In the genomic region with DNA sequence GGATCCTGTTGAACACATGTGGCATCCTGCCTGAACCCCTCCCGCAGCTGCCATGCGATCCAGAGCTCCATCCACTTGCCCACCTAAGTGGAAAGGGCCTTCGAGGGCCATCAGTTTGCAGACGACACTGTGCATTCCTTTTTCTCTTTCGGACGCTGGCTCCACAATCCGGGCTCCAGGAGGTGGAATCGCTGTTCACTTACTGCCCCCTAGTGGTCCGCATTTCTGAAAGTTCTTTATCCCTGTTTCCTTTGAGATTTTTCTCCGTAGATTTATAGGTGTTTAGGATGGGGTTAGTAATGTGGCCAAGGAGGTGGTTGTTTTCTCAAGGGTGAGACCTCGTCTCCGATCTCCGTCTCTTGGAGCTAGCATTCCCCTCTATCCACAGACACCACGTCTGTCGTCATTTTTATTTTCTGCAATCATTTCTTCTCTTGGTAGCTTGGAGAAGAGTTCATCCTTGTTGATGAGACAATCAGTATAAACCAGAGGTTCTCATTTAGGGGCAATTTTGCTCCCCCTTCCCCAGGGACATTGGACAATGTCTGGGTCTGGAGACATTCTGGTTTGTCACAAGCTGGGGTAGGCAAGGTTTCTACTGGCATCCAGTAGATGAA, we compare ENCODE assay signal across 8 cellular contexts.
A peak's percentile ranks its signal among the peaks of the same experiment; 100 is the strongest.
DNase-seq lines count a peak whose midpoint lies in the region; ATAC-seq and TF ChIP-seq lines count a peak whose summit lies in the region.

No MANE protein-coding gene starts in this region.

- H2AK5ac ChIP-seq in mesenchymal stem cell (ENCODE audit: low read length, severe bottlenecking) = no peak overlapping the region

- no peak overlapping the region for H2BK12ac ChIP-seq in mesenchymal stem cell (ENCODE audit: low read length in 2 of 2)

- H3K27ac ChIP-seq in endodermal cell (ENCODE audit: low read depth, low read length) (no peak overlapping the region), mesenchymal stem cell (ENCODE audit: low read length, poor library complexity, severe bottlenecking) (no peak overlapping the region), thoracic aorta (no peak overlapping the region)

- H3K18ac ChIP-seq in mesenchymal stem cell (ENCODE audit: low read depth in 1 of 2, low read length in 2 of 2) = no peak overlapping the region

- no peaks in the 10 kb centered on the region for H3K79me1 ChIP-seq in mesenchymal stem cell (replicated peaks; ENCODE audit: low read length, poor library complexity, severe bottlenecking)

- H3K4me3 ChIP-seq in WI38 (ENCODE audit: low read depth, low read length) = no peak overlapping the region
- no peak overlapping the region for H3K4me3 ChIP-seq in endodermal cell (ENCODE audit: low read length)
- H3K4me3 ChIP-seq in mesenchymal stem cell (ENCODE audit: insufficient read depth in 1 of 2, low read depth in 1 of 2, low read length in 2 of 2) = no peak overlapping the region
- H3K4me3 ChIP-seq in thoracic aorta = peak overlapping the region; percentile 21

- H3K27ac Mint-ChIP-seq in endodermal cell = no peak overlapping the region

- no peak for ATAC-seq in thoracic aorta (ENCODE audit: insufficient number of reproducible peaks, low FRiP score, low read depth)
- ATAC-seq in GM18858 (IDR thresholded peaks at IDR 0.05; ENCODE audit: unreplicated experiment) = no peak

- no peak overlapping the region for H3K4ac ChIP-seq in mesenchymal stem cell (ENCODE audit: low read depth in 1 of 2, low read length in 2 of 2)

- no peak overlapping the region for H3K4me2 ChIP-seq in mesenchymal stem cell (ENCODE audit: low read length, poor library complexity, severe bottlenecking)

- no peak overlapping the region for H3K4me3 Mint-ChIP-seq in endodermal cell

- no peaks in the 10 kb centered on the region for H3K9me3 Mint-ChIP-seq in endodermal cell

- no peak overlapping the region for H2AFZ ChIP-seq in mesenchymal stem cell (ENCODE audit: low read depth, low read length)

- TF ChIP-seq CTCF in WI38 (IDR thresholded peaks at IDR 0.05; ENCODE audit: low read depth, low read length) (peak; percentile 72), endodermal cell (conservative IDR thresholded peaks at IDR 0.05) (peak; percentile 87), thoracic aorta (IDR thresholded peaks at IDR 0.05) (peak; percentile 80)

- DNase-seq in activated T-cell treated with anti-CD3 and anti-CD28 coated beads for 48 hours (ENCODE audit: low read depth) (peak; percentile 23), NAMALWA (ENCODE audit: low spot score) (peak; percentile 38), endodermal cell (peak; percentile 87), mesenchymal stem cell (peak; percentile 54), thoracic aorta (ENCODE audit: low spot score) (no peak)
- DNase-seq in activated T-cell treated with anti-CD3 and anti-CD28 coated beads, Interleukin-2, amount 50 U/mL, for 1 hour = no peak

- 35 to 44% methylated on average over 4 to 15 of the region's 15 CpGs for WGBS in endodermal cell (ENCODE audit: insufficient coverage in 1 of 2, insufficient read length in 1 of 2), 2 experiments
- WGBS in mesenchymal stem cell = 12% methylated on average over 10 of the region's 15 CpGs

- H3K23ac ChIP-seq in mesenchymal stem cell (ENCODE audit: low read length in 2 of 2) = no peak overlapping the region

- H4K8ac ChIP-seq in mesenchymal stem cell (ENCODE audit: low read length) = no peak overlapping the region

- H3K9ac ChIP-seq in endodermal cell (ENCODE audit: extremely low read depth, low read length, poor library complexity, severe bottlenecking) = no peak overlapping the region
- peak overlapping the region; percentile 44 for H3K9ac ChIP-seq in mesenchymal stem cell (ENCODE audit: low read length)

- H3K4me1 Mint-ChIP-seq in endodermal cell = peaks cover 6% of the 10 kb centered on the region

- no peaks in the 10 kb centered on the region for H3K4me1 ChIP-seq in endodermal cell (ENCODE audit: control insufficient read depth, insufficient read depth, low read length)
- no peaks in the 10 kb centered on the region for H3K4me1 ChIP-seq in mesenchymal stem cell (ENCODE audit: control insufficient read depth, insufficient read depth, low read depth, low read length)
- H3K4me1 ChIP-seq in thoracic aorta (ENCODE audit: control insufficient read depth in 1 of 2, low read depth in 2 of 2) = no peaks in the 10 kb centered on the region

- H3K36me3 ChIP-seq in endodermal cell (ENCODE audit: control insufficient read depth, insufficient read depth, low read length) = peaks cover 24% of the 10 kb centered on the region
- H3K36me3 ChIP-seq in mesenchymal stem cell (ENCODE audit: control insufficient read depth in 1 of 2, insufficient read depth in 2 of 2, low read depth in 1 of 2, low read length in 2 of 2) = peaks cover 27 to 78% of the 10 kb centered on the region in 2 experiments
- H3K36me3 ChIP-seq in thoracic aorta = no peaks in the 10 kb centered on the region

- no peak overlapping the region for H2BK120ac ChIP-seq in mesenchymal stem cell (ENCODE audit: low read depth, low read length)

- no peak overlapping the region for H2BK5ac ChIP-seq in mesenchymal stem cell (ENCODE audit: low read depth, low read length, poor library complexity, severe bottlenecking)

- H4K91ac ChIP-seq in mesenchymal stem cell (ENCODE audit: low read length) = no peak overlapping the region

- H3K9me3 ChIP-seq in endodermal cell (ENCODE audit: control insufficient read depth, low read length) = no peaks in the 10 kb centered on the region
- no peaks in the 10 kb centered on the region for H3K9me3 ChIP-seq in mesenchymal stem cell (ENCODE audit: control insufficient read depth, low read length)
- no peaks in the 10 kb centered on the region for H3K9me3 ChIP-seq in thoracic aorta

- no peak overlapping the region for H3K14ac ChIP-seq in mesenchymal stem cell (ENCODE audit: low read length in 2 of 2)

- H2BK15ac ChIP-seq in mesenchymal stem cell (ENCODE audit: low read depth, poor library complexity, severe bottlenecking) = no peak overlapping the region

- H3K27me3 ChIP-seq in endodermal cell (ENCODE audit: control insufficient read depth, insufficient read depth, low read length, poor library complexity, severe bottlenecking) (no peaks in the 10 kb centered on the region), mesenchymal stem cell (ENCODE audit: control insufficient read depth in 1 of 2, insufficient read depth in 1 of 2, low read length in 2 of 2) (no peaks in the 10 kb centered on the region), thoracic aorta (replicated peaks; ENCODE audit: insufficient read depth) (no peaks in the 10 kb centered on the region)

- peaks cover 7% of the 10 kb centered on the region for H3K36me3 Mint-ChIP-seq in endodermal cell (ENCODE audit: low read depth)

- H3K27me3 Mint-ChIP-seq in endodermal cell (ENCODE audit: insufficient read depth) = no peaks in the 10 kb centered on the region

Comparison
In these comparisons a context has a peak if more than half of its experiments do, and no peak if none do; other contexts are left out.
1. DNase-seq: peak in activated T-cell treated with anti-CD3 and anti-CD28 coated beads for 48 hours (single experiment), NAMALWA (single experiment), endodermal cell (single experiment) and mesenchymal stem cell (single experiment); none in activated T-cell treated with anti-CD3 and anti-CD28 coated beads, Interleukin-2, amount 50 U/mL, for 1 hour (single experiment) and thoracic aorta (single experiment).
2. Peak in every context shown above with its lines, with median percentiles within 50 percentile points of each other: CTCF ChIP-seq.